In the genomic region with DNA sequence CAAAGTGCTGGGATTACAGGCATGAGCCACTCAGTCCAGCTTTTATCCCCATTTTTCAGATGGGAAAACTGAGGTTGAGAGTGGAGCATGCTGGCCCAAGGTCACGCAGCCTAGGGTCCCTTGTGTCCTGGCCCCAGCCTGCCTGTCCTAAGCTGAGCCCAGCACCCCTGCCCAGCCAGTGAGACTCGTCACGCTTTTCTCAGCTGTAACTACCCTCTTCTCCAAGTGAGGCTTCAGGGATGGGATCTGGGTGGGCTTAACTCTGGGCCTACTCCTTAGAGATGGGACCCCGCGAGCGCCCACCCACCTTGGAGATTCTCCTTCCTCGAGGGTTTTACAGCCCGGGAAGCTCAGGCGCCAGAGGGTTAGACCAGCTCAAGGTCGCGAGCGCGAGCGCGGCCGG, we compare ENCODE assay signal across 11 cellular contexts. TPM values are rescaled to one million over a fixed set of nuclear protein-coding genes. Genes with fewer than 3 reads are reported as not detected.
A peak's percentile ranks its signal among the peaks of the same experiment; 100 is the strongest.
DNase-seq lines count a peak whose midpoint lies in the region; ATAC-seq and TF ChIP-seq lines count a peak whose summit lies in the region.
"Had no signal": no experiment of that assay in that cellular context is flagged by ENCODE, and none has a peak within 500 bp of the region (broad histone marks: within the 10 kb centered on the region; RNA-seq: fewer than 3 reads in every experiment).

No MANE protein-coding gene starts in this region.

- intact Hi-C loops in sigmoid colon (cut with DNase I), result no loop called here

- H2AFZ ChIP-seq in GM23248, result no peak overlapping the region

- peaks cover 24% of the 10 kb centered on the region for H3K79me2 ChIP-seq in GM23248 (ENCODE audit: insufficient read depth)

- DNase-seq in GM23248 (no peak), Peyer's patch (no peak), sigmoid colon (no peak), amniotic stem cell (lab: John Stamatoyannopoulos, UW) (no peak), foreskin keratinocyte (no peak)
- DNase-seq: activated effector memory CD4-positive, alpha-beta T cell treated with Interleukin-2 at 50 U/mL for 16 hours; heart left ventricle had no signal

- H4K20me1 ChIP-seq in GM23248 (ENCODE audit: insufficient read depth), result no peaks in the 10 kb centered on the region

- no peak overlapping the region for H3K4me2 ChIP-seq in GM23248 (ENCODE audit: unreplicated experiment)

- H3K36me3 ChIP-seq in GM23248 (ENCODE audit: low read depth) (no peaks in the 10 kb centered on the region), Peyer's patch (no peaks in the 10 kb centered on the region), iPS-15b (ENCODE audit: control insufficient read depth, insufficient read depth, low read length) (no peaks in the 10 kb centered on the region), sigmoid colon (no peaks in the 10 kb centered on the region)
- H3K36me3 ChIP-seq: vagina had no signal

- H3K4me1 ChIP-seq in GM23248 (ENCODE audit: insufficient read depth) (peaks cover 14% of the 10 kb centered on the region; the same call in 1 of the 2 replicates), Peyer's patch (peaks cover 0 to 30% (median 21%) of the 10 kb centered on the region in 4 donors), iPS-15b (ENCODE audit: control insufficient read depth, insufficient read depth, low read length) (no peaks in the 10 kb centered on the region), sigmoid colon (peaks cover 0 to 36% (median 31%) of the 10 kb centered on the region in 4 donors), foreskin keratinocyte (no peaks in the 10 kb centered on the region)

- H3K9ac ChIP-seq in GM23248 (no peak overlapping the region), iPS-15b (ENCODE audit: low read depth, low read length) (no peak overlapping the region)

- in situ Hi-C loops in GM23248 (cut with MboI), result no loop called here

- no peaks in the 10 kb centered on the region for H3K9me3 ChIP-seq in GM23248 (ENCODE audit: low read depth)
- no peaks in the 10 kb centered on the region for H3K9me3 ChIP-seq in Peyer's patch
- H3K9me3 ChIP-seq in iPS-15b (ENCODE audit: control insufficient read depth, insufficient read depth, low read length), result no peaks in the 10 kb centered on the region
- no peaks in the 10 kb centered on the region for H3K9me3 ChIP-seq in sigmoid colon
- H3K9me3 ChIP-seq: heart left ventricle, vagina had no signal

- no peaks in the 10 kb centered on the region for H3K9me2 ChIP-seq in GM23248 (ENCODE audit: insufficient read depth)

- H3K27ac ChIP-seq in GM23248 (no peak overlapping the region), Peyer's patch (no peak overlapping the region), sigmoid colon (no peak overlapping the region), foreskin keratinocyte (no peak overlapping the region)
- H3K27ac ChIP-seq: heart left ventricle, vagina had no signal

- TF ChIP-seq POLR2A in Peyer's patch (IDR thresholded peaks at IDR 0.05) (no peak), sigmoid colon (IDR thresholded peaks at IDR 0.05) (no peak)

- H3F3A ChIP-seq in GM23248 (ENCODE audit: insufficient read depth), result 0 out of 2 replicates have a peak, but pooled peaks cover 10% of the 10 kb centered on the region

- H3K4me3 ChIP-seq in GM23248 (peak overlapping the region; percentile 51; the same call in 1 of the 2 replicates), Peyer's patch (peak overlapping the region in 3 of 4 donors; percentile 47 to 51 (median 51)), iPS-15b (ENCODE audit: low read depth, low read length) (peak overlapping the region; percentile 53), sigmoid colon (peak overlapping the region in 3 of 4 donors; percentile 33 to 49 (median 44))

- H3K27me3 ChIP-seq in GM23248 (replicated peaks; ENCODE audit: insufficient read depth) (peaks cover 11% of the 10 kb centered on the region), Peyer's patch (peaks cover 0 to 10% of the 10 kb centered on the region in 2 donors), iPS-15b (ENCODE audit: control insufficient read depth, insufficient read depth, low read length) (peaks cover 24% of the 10 kb centered on the region), sigmoid colon (peaks cover 28 to 53% (median 49%) of the 10 kb centered on the region in 3 donors), foreskin keratinocyte (peaks cover 37% of the 10 kb centered on the region)

- WGBS in GM23248 (ENCODE audit: low coverage in 1 of 2, low lambda C conversion rate in 2 of 2, missing lambda C conversion rate in 2 of 2), 2 experiments, result 23 to 32% methylated on average over 9 to 15 of the region's 16 CpGs
- WGBS in sigmoid colon, 2 donors, result 9 to 17% methylated on average over 16 of the region's 16 CpGs

- ATAC-seq in foreskin keratinocyte (no peak), HG03432 (IDR thresholded peaks at IDR 0.05; ENCODE audit: unreplicated experiment) (no peak)
- ATAC-seq: heart left ventricle had no signal

- TF ChIP-seq EP300 in sigmoid colon (IDR thresholded peaks at IDR 0.05), result no peak

- no peak for TF ChIP-seq CTCF in Peyer's patch (IDR thresholded peaks at IDR 0.05)
- TF ChIP-seq CTCF in sigmoid colon (IDR thresholded peaks at IDR 0.05), result no peak
- no peak for TF ChIP-seq CTCF in foreskin keratinocyte (conservative IDR thresholded peaks at IDR 0.05)

RNA-seq across cellular contexts. Expression of gene TMEM151A, which starts 0.4 kb away (rescaled TPM):
- 0.54 TPM in 1 of 2 replicates, not detected in the other for total RNA-seq in GM23248 (2014; rRNA removed; shearing (Covaris generic))
- polyA plus RNA-seq in GM23248 (2016; fragmentation: Nextera tagmentation; extraction: Ambion mirVana) (0.19 and 0.33 TPM in 2 replicates), sigmoid colon (under 1 TPM in 1 of 3 donors, not detected in 2; 0.36 TPM), foreskin keratinocyte (0.02 and 0.04 TPM in 2 replicates)
- total RNA-seq in Peyer's patch (under 1 TPM in 2 of 4 donors, not detected in 2; 0.27 to 0.35 TPM), sigmoid colon (under 1 TPM in 2 of 4 donors, not detected in 2; 0.27 to 0.36 TPM), foreskin keratinocyte (0.04 TPM in 1 of 2 replicates, not detected in the other)

RNA-seq across cellular contexts. Expression of gene YIF1A, which starts 2.4 kb away (rescaled TPM):
- 193 and 222 TPM in 2 replicates for total RNA-seq in GM23248 (2014; rRNA removed; shearing (Covaris generic))
- polyA plus RNA-seq in GM23248 (2016; fragmentation: Nextera tagmentation; extraction: Ambion mirVana) (259 and 284 TPM in 2 replicates), sigmoid colon (100 to 1,000 TPM in 1 of 3 donors, 10 to 100 TPM in 2; 30.3 to 104 (median 45.0) TPM), foreskin keratinocyte (142 and 172 TPM in 2 replicates)
- total RNA-seq in Peyer's patch (100 to 1,000 TPM in 3 of 4 donors, 10 to 100 TPM in 1; 52.0 to 132 (median 115) TPM), sigmoid colon (10 to 100 TPM; 43.5 to 72.4 (median 61.9) TPM), foreskin keratinocyte (132 and 155 TPM in 2 replicates)

RNA-seq across cellular contexts. Expression of gene CNIH2, which starts 13.3 kb away (rescaled TPM):
- total RNA-seq in GM23248 (2014; rRNA removed; shearing (Covaris generic)), result 1.4 TPM in 1 of 2 replicates, not detected in the other
- polyA plus RNA-seq in GM23248 (2016; fragmentation: Nextera tagmentation; extraction: Ambion mirVana), result 0.39 and 0.50 TPM in 2 replicates
- not detected for total RNA-seq in Peyer's patch
- 1 to 10 TPM in 1 of 4 donors, not detected in 3; 1.7 TPM for total RNA-seq in sigmoid colon
- polyA plus RNA-seq in sigmoid colon, result under 1 TPM in 1 of 3 donors, not detected in 2; 0.63 TPM
- total RNA-seq in foreskin keratinocyte, result 0.32 and 0.34 TPM in 2 replicates
- 0.51 and 0.58 TPM in 2 replicates for polyA plus RNA-seq in foreskin keratinocyte

RNA-seq across cellular contexts. Expression of gene RAB1B, which starts 22.9 kb away (rescaled TPM):
- 146 and 151 TPM in 2 replicates for total RNA-seq in GM23248 (2014; rRNA removed; shearing (Covaris generic))
- 86.7 and 92.1 TPM in 2 replicates for polyA plus RNA-seq in GM23248 (2016; fragmentation: Nextera tagmentation; extraction: Ambion mirVana)
- total RNA-seq in Peyer's patch, result 100 to 1,000 TPM in 2 of 4 donors, 10 to 100 TPM in 2; 80.0 to 161 (median 103) TPM
- total RNA-seq in sigmoid colon, result 10 to 100 TPM; 65.4 to 93.7 (median 77.3) TPM
- polyA plus RNA-seq in sigmoid colon, result 100 to 1,000 TPM; 196 to 286 (median 243) TPM
- total RNA-seq in foreskin keratinocyte, result 141 and 143 TPM in 2 replicates
- polyA plus RNA-seq in foreskin keratinocyte, result 215 and 217 TPM in 2 replicates

RNA-seq across cellular contexts. Expression of gene CD248, which starts 25.5 kb away (rescaled TPM):
- 212 and 230 TPM in 2 replicates for total RNA-seq in GM23248 (2014; rRNA removed; shearing (Covaris generic))
- polyA plus RNA-seq in GM23248 (2016; fragmentation: Nextera tagmentation; extraction: Ambion mirVana) (616 and 629 TPM in 2 replicates), sigmoid colon (10 to 100 TPM in 1 of 3 donors, 1 to 10 TPM in 2; 1.2 to 13.7 (median 3.0) TPM), foreskin keratinocyte (0.04 and 0.08 TPM in 2 replicates)
- total RNA-seq in Peyer's patch (10 to 100 TPM in 3 of 4 donors, 1 to 10 TPM in 1; 2.9 to 44.6 (median 12.0) TPM), sigmoid colon (10 to 100 TPM in 2 of 4 donors, 1 to 10 TPM in 2; 5.8 to 26.3 (median 13.0) TPM), foreskin keratinocyte (not detected in 2 replicates)
- total RNA-seq: H4 had no signal
